1 cellular context compared by ENCODE assay signal in genomic region chr2:176161041-176161785, GRCh38.
TF ChIP-seq lines count a peak whose summit lies in the region.

No MANE protein-coding gene starts in this region.

TF ChIP-seq in HepG2, 621 proteins besides CTCF, POLR2A, EP300 and RAD21:
- no peak for TF ChIP-seq RXRA (CRISPR knock-in tag; IDR thresholded peaks at IDR 0.05)
- TF ChIP-seq ZSCAN25 (CRISPR knock-in tag; IDR thresholded peaks at IDR 0.05): no peak
- TF ChIP-seq ETV5 (CRISPR knock-in tag; IDR thresholded peaks at IDR 0.05; ENCODE audit: borderline replicate concordance): no peak
- TF ChIP-seq PREB (CRISPR knock-in tag; IDR thresholded peaks at IDR 0.05): no peak
- no peak for TF ChIP-seq MLX (CRISPR knock-in tag; IDR thresholded peaks at IDR 0.05)
- TF ChIP-seq ZNF564 (CRISPR knock-in tag; IDR thresholded peaks at IDR 0.05): no peak
